Comparison of ENCODE assay signal across 1 cellular context in genomic region chr6:106187424-106187982, GRCh38.
TF ChIP-seq lines count a peak whose summit lies in the region.

No MANE protein-coding gene starts in this region.

TF ChIP-seq in SK-N-SH treated with all-trans-retinoic acid at 6 μM for 48 hours, 23 proteins besides CTCF, POLR2A, EP300 and RAD21 (continued from another document):
- TF ChIP-seq TOX (CRISPR knock-in tag; IDR thresholded peaks at IDR 0.05; ENCODE audit: borderline replicate concordance) (no peak), ZNF565 (CRISPR knock-in tag; conservative IDR thresholded peaks at IDR 0.05; ENCODE audit: low read depth) (no peak), PATZ1 (CRISPR knock-in tag; IDR thresholded peaks at IDR 0.05; ENCODE audit: borderline replicate concordance) (no peak), ZNF8 (CRISPR knock-in tag; IDR thresholded peaks at IDR 0.05) (no peak), PPARA (CRISPR knock-in tag; IDR thresholded peaks at IDR 0.05; ENCODE audit: borderline replicate concordance) (no peak), TCF4 (CRISPR knock-in tag; IDR thresholded peaks at IDR 0.05; ENCODE audit: borderline replicate concordance) (no peak), ZC3H10 (CRISPR knock-in tag; IDR thresholded peaks at IDR 0.05) (no peak), OSR1 (CRISPR knock-in tag; IDR thresholded peaks at IDR 0.05) (no peak), BACH2 (CRISPR knock-in tag; IDR thresholded peaks at IDR 0.05; ENCODE audit: borderline replicate concordance) (no peak)
